ENCODE assay signal across 9 cellular contexts in genomic region chr7:135930565-135931423, GRCh38. TPM values are rescaled to one million over a fixed set of nuclear protein-coding genes. Genes with fewer than 3 reads are reported as not detected.
DNase-seq lines count a peak whose midpoint lies in the region; ATAC-seq, FAIRE-seq and TF ChIP-seq lines count a peak whose summit lies in the region.
"Had no signal": no experiment of that assay in that cellular context is flagged by ENCODE, and none has a peak within 500 bp of the region (broad histone marks: within the 10 kb centered on the region; RNA-seq: fewer than 3 reads in every experiment).

No MANE protein-coding gene starts in this region.

- H3K9me3 ChIP-seq in K562 (replicated peaks; ENCODE audit: control insufficient read depth, insufficient read depth, low read depth, low read length), result no peaks in the 10 kb centered on the region
- H3K9me3 ChIP-seq in left lung, result no peaks in the 10 kb centered on the region
- no peaks in the 10 kb centered on the region for H3K9me3 ChIP-seq in kidney (ENCODE audit: control insufficient read depth in 1 of 2, low read length in 2 of 2)

- WGBS in K562 (ENCODE audit: insufficient coverage, low coverage, missing lambda C conversion rate), result 69% methylated on average over 9 of the region's 9 CpGs

- no peaks in the 10 kb centered on the region for H3K27me3 Mint-ChIP-seq in immature natural killer cell (ENCODE audit: low read depth in 3 of 3)

- H3K4me3 ChIP-seq in ACC112 (ENCODE audit: low read depth, low read length) (no peak overlapping the region), K562 (no peak overlapping the region), left lung (no peak overlapping the region), kidney (ENCODE audit: low read length in 2 of 2) (peak overlapping the region in 1 of 2 donors; percentile 20)

- no peaks in the 10 kb centered on the region for H3K27me3 ChIP-seq in ACC112 (ENCODE audit: insufficient read depth, low read length)
- H3K27me3 ChIP-seq in K562 (ENCODE audit: control insufficient read depth in 2 of 2, insufficient read depth in 2 of 2, low read length in 2 of 2), result no peaks in the 10 kb centered on the region
- H3K27me3 ChIP-seq in left lung, result no peaks in the 10 kb centered on the region

- H3K79me2 ChIP-seq in ACC112 (ENCODE audit: control insufficient read depth, insufficient read depth, low read length, unreplicated experiment), result peaks cover 36% of the 10 kb centered on the region
- peaks cover 69% of the 10 kb centered on the region for H3K79me2 ChIP-seq in K562 (ENCODE audit: control insufficient read depth, insufficient read depth, low read length)

- peak overlapping the region; percentile 8 to 81 (median 57) for H3K27ac Mint-ChIP-seq in immature natural killer cell

- TF ChIP-seq POLR2A in K562 (conservative IDR thresholded peaks at IDR 0.05), result 0 out of 2 replicates have a peak, but pooled peaks have one; percentile 37

- H3K36me3 ChIP-seq in ACC112 (ENCODE audit: insufficient read depth, low read length) (no peaks in the 10 kb centered on the region), K562 (ENCODE audit: control insufficient read depth, insufficient read depth, low read length) (peaks cover 49% of the 10 kb centered on the region), left lung (peaks cover 0 to 31% of the 10 kb centered on the region in 2 donors), kidney (ENCODE audit: control insufficient read depth in 1 of 2, insufficient read depth in 2 of 2, low read length in 2 of 2) (no peaks in the 10 kb centered on the region)

- peak overlapping the region in 4 of 5 donors; percentile 8 to 55 (median 10) for H3K4me3 Mint-ChIP-seq in immature natural killer cell

- peaks cover 10% of the 10 kb centered on the region for H3K4me1 ChIP-seq in ACC112 (ENCODE audit: control insufficient read depth, insufficient read depth, low read length, unreplicated experiment)
- H3K4me1 ChIP-seq in K562 (replicated peaks in 1 of 2; ENCODE audit: control insufficient read depth in 2 of 2, insufficient read depth in 2 of 2, low read length in 2 of 2), result peaks cover 22 to 53% of the 10 kb centered on the region in 2 experiments
- peaks cover 0 to 32% of the 10 kb centered on the region in 2 donors for H3K4me1 ChIP-seq in left lung
- peaks cover 3 to 24% of the 10 kb centered on the region in 2 donors for H3K4me1 ChIP-seq in kidney (ENCODE audit: control insufficient read depth in 1 of 2, insufficient read depth in 1 of 2, low read depth in 1 of 2, low read length in 2 of 2)

- peaks cover 5 to 9% (median 8%) of the 10 kb centered on the region in 3 donors for H3K36me3 Mint-ChIP-seq in immature natural killer cell

- H3K9me1 ChIP-seq in K562 (ENCODE audit: control insufficient read depth, insufficient read depth, low read length), result no peaks in the 10 kb centered on the region

- peak; percentile 32 for DNase-seq in GM04504 (ENCODE audit: low read depth)
- DNase-seq in K562 (ENCODE audit: extremely low read depth in 1 of 4, low spot score in 3 of 4), result no peak
- DNase-seq in immature natural killer cell, result no peak
- no peak for DNase-seq in stimulated activated CD4-positive, alpha-beta T cell treated with anti-CD3 and anti-CD28 coated beads, Interleukin-15, amount 100 ng/mL, for 24 hours
- no peak for DNase-seq in left lung
- no peak for DNase-seq in kidney
- DNase-seq: Kasumi-1 had no signal

- no peak overlapping the region for H2AFZ ChIP-seq in ACC112 (ENCODE audit: low read length, unreplicated experiment)
- no peak overlapping the region for H2AFZ ChIP-seq in K562 (ENCODE audit: low read depth, low read length)

- POLR2A ChIA-PET in K562 (lab: Yijun Ruan, JAX), result interaction anchor here (0.5 to 7.1 kb wide), 3 partner anchors 10 to 39 kb away, joined by 3 to 45 read pairs (median 3); no protein-coding TSS in a partner anchor

- TF ChIP-seq RAD21 in K562 (CRISPR knock-in tag; conservative IDR thresholded peaks at IDR 0.05 in 1 of 2, IDR thresholded peaks at IDR 0.05 in 1 of 2), result no peak

- FAIRE-seq in K562 (lab: Jason Lieb, UNC) (no peak), kidney (lab: Jason Lieb, UNC) (no peak)

- H4K20me1 ChIP-seq in K562 (replicated peaks; ENCODE audit: control insufficient read depth, insufficient read depth, low read length), result peaks cover 14% of the 10 kb centered on the region; the same call in 1 of the 2 replicates

- in situ Hi-C loops in K562 (cut with MboI), result no loop called here

- TF ChIP-seq EP300 in K562 (IDR thresholded peaks at IDR 0.05; ENCODE audit: low read length), result no peak

- intact Hi-C loops in K562 (cut with micrococcal nuclease) (loop anchor here (5.0 kb wide), 1 partner anchor 128 kb away; no protein-coding TSS in a partner anchor), left lung (cut with DNase I) (no loop called here), kidney (cut with DNase I) (no loop called here)

- H3K4me1 Mint-ChIP-seq in immature natural killer cell, result peaks cover 76 to 92% of the 10 kb centered on the region in 2 donors

- CTCF ChIA-PET in K562 (lab: Yijun Ruan, JAX; ENCODE audit: low intra/inter-chr PET ratio), result no interaction called here

- no TSS peak for BruUV-seq in K562 (replicated peaks; lab: Mats Ljungman, UMichigan)

- H3K9ac ChIP-seq in K562 (ENCODE audit: insufficient read depth in 1 of 2, low read depth in 2 of 2, low read length in 2 of 2), result no peak overlapping the region
- H3K9ac ChIP-seq in kidney (ENCODE audit: low read length in 2 of 2), result peak overlapping the region in 1 of 2 donors; percentile 17

- ATAC-seq in K562 (peak; percentile 3; the same call in 1 of the 3 replicates), left lung (no peak), GM18858 (IDR thresholded peaks at IDR 0.05; ENCODE audit: unreplicated experiment) (no peak)

- no peaks in the 10 kb centered on the region for H3K9me3 Mint-ChIP-seq in immature natural killer cell

- no peak overlapping the region for H3K4me2 ChIP-seq in K562 (ENCODE audit: insufficient read depth, low read length)

- H3K27ac ChIP-seq in ACC112 (ENCODE audit: low read depth, low read length), result peak overlapping the region; percentile 3; the same call in 1 of the 2 replicates
- no peak overlapping the region for H3K27ac ChIP-seq in K562 (ENCODE audit: extremely low read depth, low read depth, low read length)
- H3K27ac ChIP-seq in left lung, result peak overlapping the region in 1 of 2 donors; percentile 40
- H3K27ac ChIP-seq in kidney (ENCODE audit: low read depth in 2 of 2, low read length in 2 of 2), result no peak overlapping the region

- TF ChIP-seq CTCF in K562 (IDR thresholded peaks at IDR 0.05 in 2 of 3, conservative IDR thresholded peaks at IDR 0.05 in 1 of 3; ENCODE audit: insufficient read depth in 2 of 3, low read depth in 1 of 3, low read length in 3 of 3) (no peak), left lung (IDR thresholded peaks at IDR 0.05) (no peak), kidney (IDR thresholded peaks at IDR 0.05; ENCODE audit: borderline replicate concordance, extremely low read depth, insufficient read depth) (no peak)

TF ChIP-seq in K562, 482 proteins besides CTCF, POLR2A, EP300 and RAD21 (continues in another document):
- TF ChIP-seq CAMTA2 (CRISPR knock-in tag; conservative IDR thresholded peaks at IDR 0.05), result no peak
- no peak for TF ChIP-seq BCL6 (CRISPR knock-in tag; IDR thresholded peaks at IDR 0.05)
- TF ChIP-seq TCFL5 (CRISPR knock-in tag; conservative IDR thresholded peaks at IDR 0.05), result no peak
- TF ChIP-seq POLR3A (IDR thresholded peaks at IDR 0.05; ENCODE audit: borderline replicate concordance, extremely low read depth, insufficient read depth, insufficient read length), result no peak
- TF ChIP-seq CHD1 (IDR thresholded peaks at IDR 0.05; ENCODE audit: low read length), result peak; percentile 17
- TF ChIP-seq HDAC3 (IDR thresholded peaks at IDR 0.05; ENCODE audit: borderline replicate concordance, partially characterized antibody), result no peak
- TF ChIP-seq DMBX1 (CRISPR knock-in tag; IDR thresholded peaks at IDR 0.05; ENCODE audit: borderline replicate concordance), result 0 out of 2 replicates have a peak, but pooled peaks have one; percentile 38
- no peak for TF ChIP-seq CGGBP1 (CRISPR knock-in tag; IDR thresholded peaks at IDR 0.05)
- no peak for TF ChIP-seq MTA1 (IDR thresholded peaks at IDR 0.05; ENCODE audit: borderline replicate concordance)
- no peak for TF ChIP-seq RAD51 (IDR thresholded peaks at IDR 0.05; ENCODE audit: borderline replicate concordance, low read depth)

RNA-seq across cellular contexts. Expression of gene MTPN, which starts 46.4 kb away (rescaled TPM):
- 24.4 and 41.1 TPM in 2 replicates for total RNA-seq in K562 (2011; cell fraction: chromatin; rRNA removed; ENCODE audit: low replicate concordance)
- total RNA-seq in K562 (2011; cell fraction: nucleolus; rRNA removed), result 26.7 and 34.1 TPM in 2 replicates
- total RNA-seq in K562 (2011; cell fraction: nucleoplasm; rRNA removed), result 43.8 and 76.6 TPM in 2 replicates
- total RNA-seq in K562 (2014; rRNA removed) (94.4 and 128 TPM in 2 replicates), K562 (2014; rRNA removed; fragmentation: Illumina TruSeq; extraction: Trizol) (156 and 189 TPM in 2 replicates), K562 (2015; rRNA removed; fragmentation: Illumina TruSeq; extraction: Trizol) (154 and 159 TPM in 2 replicates), K562 (2021) (236 and 261 TPM in 2 replicates), left lung (100 to 1,000 TPM; 117 to 130 TPM), kidney (101 TPM)
- polyA plus RNA-seq in K562 (2011; rRNA removed) (189 and 191 TPM in 2 replicates), K562 (2014; fragmentation: Illumina TruSeq; extraction: Trizol) (224 and 243 TPM in 2 replicates), K562 (2014; fragmentation: Nextera tagmentation; extraction: Ambion mirVana) (10 to 100 TPM; 68.5 to 68.6 TPM), K562 (2014; rRNA removed) (133 and 148 TPM in 2 replicates), immature natural killer cell (100 to 1,000 TPM; 153 to 200 (median 197) TPM), kidney (ENCODE audit: insufficient read depth, low read depth, low replicate concordance) (43.1 TPM)
- 69.3 and 142 TPM in 2 replicates for polyA plus RNA-seq in K562 (2011; cell fraction: cytosol; rRNA removed)
- polyA plus RNA-seq in K562 (2011; cell fraction: nucleus; rRNA removed), result 61.0 and 67.9 TPM in 2 replicates
- 190 and 199 TPM in 2 replicates for polyA plus RNA-seq in K562 (2012)
- polyA minus RNA-seq in K562 (2011; rRNA and poly(A)+ RNA removed), result 247 and 299 TPM in 2 replicates
- polyA minus RNA-seq in K562 (2011; cell fraction: cytosol; rRNA and poly(A)+ RNA removed), result 168 and 172 TPM in 2 replicates
- polyA minus RNA-seq in K562 (2011; cell fraction: nucleus; rRNA and poly(A)+ RNA removed), result 70.3 and 88.3 TPM in 2 replicates
